In the genomic region with DNA sequence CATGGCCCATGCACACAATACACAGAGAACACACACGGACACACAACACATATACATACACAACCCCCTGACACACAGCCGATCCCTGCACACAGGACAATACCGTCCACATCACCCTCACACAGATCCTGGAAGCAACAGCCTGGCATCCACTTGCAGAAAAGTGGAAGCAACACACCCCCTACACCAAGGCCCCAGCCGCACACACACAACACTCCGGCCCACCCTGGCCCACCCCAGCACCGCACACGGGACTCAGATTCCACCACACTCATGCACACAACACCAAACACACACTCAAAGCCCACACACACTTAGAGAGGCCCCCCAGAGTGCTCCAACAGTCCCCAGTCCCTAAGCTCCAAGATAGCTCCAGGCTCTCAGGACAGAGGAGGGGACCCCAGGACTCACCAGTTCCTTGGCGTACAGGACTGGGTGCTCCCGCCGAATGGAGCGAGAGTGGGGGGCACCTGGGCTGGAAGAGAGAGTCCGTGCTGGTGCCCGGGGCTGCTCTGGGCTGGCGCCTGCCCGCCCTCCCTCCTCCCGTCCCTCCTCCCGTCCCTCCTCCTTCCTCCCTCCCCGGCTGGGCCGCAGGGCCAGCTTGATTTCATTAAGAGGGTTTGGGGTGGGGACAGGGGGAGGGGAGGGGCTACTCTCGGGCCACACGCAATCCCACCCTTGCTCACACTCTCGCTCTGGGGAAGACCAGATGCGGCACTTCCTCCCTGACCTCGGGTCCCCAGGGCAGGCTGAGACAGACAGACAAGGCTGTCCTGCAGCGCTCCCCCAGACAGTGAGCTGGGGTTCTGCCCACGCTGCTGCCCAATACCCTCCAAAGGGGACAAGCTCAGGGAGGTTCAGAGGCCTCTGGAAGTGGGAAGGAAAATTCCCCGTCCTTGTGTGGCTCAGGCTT, we compare ENCODE assay signal across 10 cellular contexts. TPM values are rescaled to one million over a fixed set of nuclear protein-coding genes. Genes with fewer than 3 reads are reported as not detected.
DNase-seq lines count a peak whose midpoint lies in the region; ATAC-seq, FAIRE-seq and TF ChIP-seq lines count a peak whose summit lies in the region.
"Had no signal": no experiment of that assay in that cellular context is flagged by ENCODE, and none has a peak within 500 bp of the region (broad histone marks: within the 10 kb centered on the region; RNA-seq: fewer than 3 reads in every experiment).

A gene with protein sequence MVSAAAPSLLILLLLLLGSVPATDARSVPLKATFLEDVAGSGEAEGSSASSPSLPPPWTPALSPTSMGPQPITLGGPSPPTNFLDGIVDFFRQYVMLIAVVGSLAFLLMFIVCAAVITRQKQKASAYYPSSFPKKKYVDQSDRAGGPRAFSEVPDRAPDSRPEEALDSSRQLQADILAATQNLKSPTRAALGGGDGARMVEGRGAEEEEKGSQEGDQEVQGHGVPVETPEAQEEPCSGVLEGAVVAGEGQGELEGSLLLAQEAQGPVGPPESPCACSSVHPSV (minus strand): TSS at position 526 of the 913 bp plus-strand sequence. CDS start 5,701 bp downstream, outside the sequence.

- H3K9me3 Mint-ChIP-seq in stimulated activated effector memory CD8-positive, alpha-beta T cell treated with anti-CD3 and anti-CD28 coated beads, Interleukin-12 subunit alpha, Interleukin-12 subunit beta, amount 100 ng/mL, for 72 hours: no peaks in the 10 kb centered on the region
- H3K9me3 Mint-ChIP-seq in activated naive CD8-positive, alpha-beta T cell treated with anti-CD3 and anti-CD28 coated beads for 36 hours: no peaks in the 10 kb centered on the region

- FAIRE-seq in kidney (lab: Jason Lieb, UNC): no peak
- FAIRE-seq: RCC 7860 had no signal

- H3K4me3 Mint-ChIP-seq in stimulated activated effector memory CD8-positive, alpha-beta T cell treated with anti-CD3 and anti-CD28 coated beads, Interleukin-12 subunit alpha, Interleukin-12 subunit beta, amount 100 ng/mL, for 72 hours: no peak within 1 kb of the TSS
- no peak within 1 kb of the TSS for H3K4me3 Mint-ChIP-seq in activated naive CD8-positive, alpha-beta T cell treated with anti-CD3 and anti-CD28 coated beads for 36 hours

- no peaks in the 10 kb centered on the region for H3K36me3 ChIP-seq in H7 (replicated peaks; ENCODE audit: control insufficient read depth, insufficient read depth, low read length)
- H3K36me3 ChIP-seq in kidney (ENCODE audit: control insufficient read depth in 1 of 2, insufficient read depth in 2 of 2, low read length in 2 of 2): no peaks in the 10 kb centered on the region

- in situ Hi-C loops in astrocyte of the spinal cord (cut with HindIII; ENCODE audit: low sequenced_read_pairs): no loop called here

- no peaks in the 10 kb centered on the region for H3K27me3 Mint-ChIP-seq in activated naive CD8-positive, alpha-beta T cell treated with anti-CD3 and anti-CD28 coated beads for 36 hours

- H3K4me1 ChIP-seq in kidney (ENCODE audit: control insufficient read depth in 1 of 2, insufficient read depth in 1 of 2, low read depth in 1 of 2, low read length in 2 of 2): no peaks in the 10 kb centered on the region

- no peaks in the 10 kb centered on the region for H3K4me1 Mint-ChIP-seq in stimulated activated effector memory CD8-positive, alpha-beta T cell treated with anti-CD3 and anti-CD28 coated beads, Interleukin-12 subunit alpha, Interleukin-12 subunit beta, amount 100 ng/mL, for 72 hours
- H3K4me1 Mint-ChIP-seq in activated naive CD8-positive, alpha-beta T cell treated with anti-CD3 and anti-CD28 coated beads for 36 hours: no peaks in the 10 kb centered on the region

- peak within 1 kb of the TSS; percentile 76 for H3K27ac Mint-ChIP-seq in stimulated activated effector memory CD8-positive, alpha-beta T cell treated with anti-CD3 and anti-CD28 coated beads, Interleukin-12 subunit alpha, Interleukin-12 subunit beta, amount 100 ng/mL, for 72 hours
- H3K27ac Mint-ChIP-seq in activated naive CD8-positive, alpha-beta T cell treated with anti-CD3 and anti-CD28 coated beads for 36 hours: no peak within 1 kb of the TSS

- no peaks in the 10 kb centered on the region for H3K9me3 ChIP-seq in kidney (ENCODE audit: control insufficient read depth in 1 of 2, low read length in 2 of 2)

- DNase-seq in H7 (peak; percentile 72), astrocyte of the spinal cord (ENCODE audit: low read depth, low spot score) (no peak), kidney (peak; percentile 87), GM20000 (ENCODE audit: low spot score) (no peak)
- DNase-seq in stimulated activated effector memory CD8-positive, alpha-beta T cell treated with anti-CD3 and anti-CD28 coated beads, Interleukin-12 subunit alpha, Interleukin-12 subunit beta, amount 100 ng/mL, for 72 hours (ENCODE audit: low spot score in 2 of 2): no peak
- no peak for DNase-seq in activated naive CD8-positive, alpha-beta T cell treated with anti-CD3 and anti-CD28 coated beads for 36 hours

- H3K27me3 ChIP-seq in H7 (ENCODE audit: control insufficient read depth, insufficient read depth, low read length): no peaks in the 10 kb centered on the region

- no peak within 1 kb of the TSS for H3K9ac ChIP-seq in kidney (ENCODE audit: low read length in 2 of 2)

- H3K4me3 ChIP-seq in H7 (ENCODE audit: insufficient read depth, low read depth, low read length): no peak within 1 kb of the TSS
- H3K4me3 ChIP-seq in astrocyte of the spinal cord (ENCODE audit: low read depth, low read length): peak within 1 kb of the TSS; percentile 20
- H3K4me3 ChIP-seq in kidney (ENCODE audit: low read length in 2 of 2): peak within 1 kb of the TSS; percentile 8 to 39

- no peak within 1 kb of the TSS for H3K27ac ChIP-seq in kidney (ENCODE audit: low read depth in 2 of 2, low read length in 2 of 2)

- intact Hi-C loops in kidney (cut with DNase I): no loop called here

- TF ChIP-seq CTCF in astrocyte of the spinal cord (IDR thresholded peaks at IDR 0.05; ENCODE audit: low read depth, low read length) (no peak), kidney (IDR thresholded peaks at IDR 0.05; ENCODE audit: borderline replicate concordance, extremely low read depth, insufficient read depth) (no peak), GM20000 (IDR thresholded peaks at IDR 0.05; ENCODE audit: extremely low read depth, missing control alignments) (no peak)

- ATAC-seq in stimulated activated effector memory CD8-positive, alpha-beta T cell treated with anti-CD3 and anti-CD28 coated beads, Interleukin-12 subunit alpha, Interleukin-12 subunit beta, amount 100 ng/mL, for 72 hours: peak; percentile 29
- ATAC-seq in HG02885 (IDR thresholded peaks at IDR 0.05; ENCODE audit: poor library complexity, unreplicated experiment) (no peak), HG03439 (IDR thresholded peaks at IDR 0.05; ENCODE audit: unreplicated experiment) (no peak)

- H3K36me3 Mint-ChIP-seq in stimulated activated effector memory CD8-positive, alpha-beta T cell treated with anti-CD3 and anti-CD28 coated beads, Interleukin-12 subunit alpha, Interleukin-12 subunit beta, amount 100 ng/mL, for 72 hours: no peaks in the 10 kb centered on the region
- H3K36me3 Mint-ChIP-seq in activated naive CD8-positive, alpha-beta T cell treated with anti-CD3 and anti-CD28 coated beads for 36 hours: no peaks in the 10 kb centered on the region

RNA-seq across cellular contexts. Expression of the gene that starts here (rescaled TPM):
- total RNA-seq in H7 (2014; rRNA removed; shearing (Covaris generic)): 0.24 and 0.85 TPM in 2 replicates
- total RNA-seq in kidney: 15.8 TPM
- 4.1 TPM for polyA plus RNA-seq in kidney (ENCODE audit: insufficient read depth, low read depth, low replicate concordance)
- total RNA-seq in activated naive CD8-positive, alpha-beta T cell treated with anti-CD3 and anti-CD28 coated beads for 36 hours: under 1 TPM in 1 of 2 experiments, not detected in 1; 0.12 TPM
- total RNA-seq: glomerular endothelial cell had no signal

Comparison
In these comparisons a context has a peak if more than half of its experiments do, and no peak if none do; other contexts are left out.
1. Peak in DNase-seq in H7; RNA of the gene not detected or under 1 TPM.